ENCODE assay signal across 24 cellular contexts in genomic region chr22:32395107-32395506, GRCh38. TPM values are rescaled to one million over a fixed set of nuclear protein-coding genes. Genes with fewer than 3 reads are reported as not detected.
A peak's percentile ranks its signal among the peaks of the same experiment; 100 is the strongest.
DNase-seq lines count a peak whose midpoint lies in the region; ATAC-seq and TF ChIP-seq lines count a peak whose summit lies in the region.
"Had no signal": no experiment of that assay in that cellular context is flagged by ENCODE, and none has a peak within 500 bp of the region (broad histone marks: within the 10 kb centered on the region; RNA-seq: fewer than 3 reads in every experiment).

No MANE protein-coding gene starts in this region.

- intact Hi-C loops in activated CD8-positive, alpha-beta T cell treated with anti-CD3 and anti-CD28 coated beads for 36 hours (cut with micrococcal nuclease): no loop called here

- DNase-seq in activated CD8-positive, alpha-beta T cell treated with anti-CD3 and anti-CD28 coated beads for 36 hours: no peak
- no peak for DNase-seq in activated CD8-positive, alpha-beta T cell treated with anti-CD3 and anti-CD28 coated beads, Interleukin-2, amount 10 ng/mL, durations not matched to agents 7 days and 5 days
- DNase-seq in stimulated activated naive CD8-positive, alpha-beta T cell treated with anti-CD3 and anti-CD28 coated beads, Interleukin-15, Interleukin-2, amounts not matched to agents 100 U/mL and 50 U/mL, for 24 hours: no peak
- DNase-seq in stimulated activated naive CD8-positive, alpha-beta T cell treated with anti-CD3 and anti-CD28 coated beads, Interleukin-15, amount 100 ng/mL, for 72 hours: no peak
- no peak for DNase-seq in activated naive CD8-positive, alpha-beta T cell treated with anti-CD3 and anti-CD28 coated beads for 36 hours
- DNase-seq: 8988T; Calu3; CD8-positive, alpha-beta memory T cell; GOT3; KBM-7; NCI-H1092; NCI-H1436; NCI-H187 treated with DMSO at 0.1 percent for 48 hours; NCI-H2107; NCI-H446 treated with DMSO at 0.1 percent for 48 hours; NCI-H69; PC-9; RPMI8226; SHP77 had no signal

- H3K36me3 Mint-ChIP-seq in activated CD8-positive, alpha-beta T cell treated with anti-CD3 and anti-CD28 coated beads for 36 hours (ENCODE audit: low read depth): peaks cover 44% of the 10 kb centered on the region
- peaks cover 52% of the 10 kb centered on the region for H3K36me3 Mint-ChIP-seq in activated CD8-positive, alpha-beta T cell treated with anti-CD3 and anti-CD28 coated beads, Interleukin-2, amount 10 ng/mL, durations not matched to agents 7 days and 5 days (ENCODE audit: low read depth)
- H3K36me3 Mint-ChIP-seq in activated naive CD8-positive, alpha-beta T cell treated with anti-CD3 and anti-CD28 coated beads for 36 hours: peaks cover 24% of the 10 kb centered on the region

- H3K4me1 Mint-ChIP-seq in activated CD8-positive, alpha-beta T cell treated with anti-CD3 and anti-CD28 coated beads for 36 hours (ENCODE audit: low read depth): peaks cover 7% of the 10 kb centered on the region
- peaks cover 6% of the 10 kb centered on the region for H3K4me1 Mint-ChIP-seq in activated CD8-positive, alpha-beta T cell treated with anti-CD3 and anti-CD28 coated beads, Interleukin-2, amount 10 ng/mL, durations not matched to agents 7 days and 5 days (ENCODE audit: low read depth)
- H3K4me1 Mint-ChIP-seq in stimulated activated naive CD8-positive, alpha-beta T cell treated with anti-CD3 and anti-CD28 coated beads, Interleukin-15, amount 100 ng/mL, for 72 hours: peaks cover 12% of the 10 kb centered on the region
- H3K4me1 Mint-ChIP-seq in activated naive CD8-positive, alpha-beta T cell treated with anti-CD3 and anti-CD28 coated beads for 36 hours: peaks cover 5% of the 10 kb centered on the region
- H3K4me1 Mint-ChIP-seq: CD8-positive, alpha-beta memory T cell had no signal

- peak overlapping the region; percentile 67 for H3K27ac Mint-ChIP-seq in activated CD8-positive, alpha-beta T cell treated with anti-CD3 and anti-CD28 coated beads for 36 hours
- no peak overlapping the region for H3K27ac Mint-ChIP-seq in activated CD8-positive, alpha-beta T cell treated with anti-CD3 and anti-CD28 coated beads, Interleukin-2, amount 10 ng/mL, durations not matched to agents 7 days and 5 days
- peak overlapping the region in 1 of 2 donors; percentile 72 for H3K27ac Mint-ChIP-seq in stimulated activated naive CD8-positive, alpha-beta T cell treated with anti-CD3 and anti-CD28 coated beads, Interleukin-15, amount 100 ng/mL, for 72 hours
- peak overlapping the region; percentile 57 for H3K27ac Mint-ChIP-seq in activated naive CD8-positive, alpha-beta T cell treated with anti-CD3 and anti-CD28 coated beads for 36 hours

- POLR2A ChIA-PET in activated CD8-positive, alpha-beta T cell treated with anti-CD3 and anti-CD28 coated beads for 36 hours (lab: Charles Lee): no interaction called here
- POLR2A ChIA-PET in activated CD8-positive, alpha-beta T cell treated with anti-CD3 and anti-CD28 coated beads, Interleukin-2, amount 10 ng/mL, durations not matched to agents 7 days and 5 days (lab: Charles Lee): no interaction called here

- TF ChIP-seq CTCF in activated CD8-positive, alpha-beta T cell treated with anti-CD3 and anti-CD28 coated beads for 36 hours (IDR thresholded peaks at IDR 0.05): no peak

- H3K27me3 Mint-ChIP-seq in activated CD8-positive, alpha-beta T cell treated with anti-CD3 and anti-CD28 coated beads for 36 hours: no peaks in the 10 kb centered on the region
- H3K27me3 Mint-ChIP-seq in activated CD8-positive, alpha-beta T cell treated with anti-CD3 and anti-CD28 coated beads, Interleukin-2, amount 10 ng/mL, durations not matched to agents 7 days and 5 days (ENCODE audit: low read depth): no peaks in the 10 kb centered on the region
- H3K27me3 Mint-ChIP-seq in stimulated activated naive CD8-positive, alpha-beta T cell treated with anti-CD3 and anti-CD28 coated beads, Interleukin-15, amount 100 ng/mL, for 72 hours: no peaks in the 10 kb centered on the region
- H3K27me3 Mint-ChIP-seq in activated naive CD8-positive, alpha-beta T cell treated with anti-CD3 and anti-CD28 coated beads for 36 hours: no peaks in the 10 kb centered on the region
- H3K27me3 Mint-ChIP-seq: CD8-positive, alpha-beta memory T cell had no signal

- H3K9me3 Mint-ChIP-seq in activated CD8-positive, alpha-beta T cell treated with anti-CD3 and anti-CD28 coated beads for 36 hours: no peaks in the 10 kb centered on the region
- no peaks in the 10 kb centered on the region for H3K9me3 Mint-ChIP-seq in activated CD8-positive, alpha-beta T cell treated with anti-CD3 and anti-CD28 coated beads, Interleukin-2, amount 10 ng/mL, durations not matched to agents 7 days and 5 days (ENCODE audit: insufficient read depth)
- no peaks in the 10 kb centered on the region for H3K9me3 Mint-ChIP-seq in stimulated activated naive CD8-positive, alpha-beta T cell treated with anti-CD3 and anti-CD28 coated beads, Interleukin-15, amount 100 ng/mL, for 72 hours
- no peaks in the 10 kb centered on the region for H3K9me3 Mint-ChIP-seq in activated naive CD8-positive, alpha-beta T cell treated with anti-CD3 and anti-CD28 coated beads for 36 hours
- H3K9me3 Mint-ChIP-seq: CD8-positive, alpha-beta memory T cell had no signal

- CTCF ChIA-PET in activated CD8-positive, alpha-beta T cell treated with anti-CD3 and anti-CD28 coated beads for 36 hours (lab: Charles Lee): interaction anchor here (1.0 kb wide), 1 partner anchor 80 kb away, joined by 3 read pairs; no protein-coding TSS in a partner anchor
- CTCF ChIA-PET in activated CD8-positive, alpha-beta T cell treated with anti-CD3 and anti-CD28 coated beads, Interleukin-2, amount 10 ng/mL, durations not matched to agents 7 days and 5 days (lab: Charles Lee): interaction anchor here (1.7 kb wide), 1 partner anchor 16 kb away, joined by 4 read pairs; no protein-coding TSS in a partner anchor

- ATAC-seq in activated CD8-positive, alpha-beta T cell treated with anti-CD3 and anti-CD28 coated beads for 36 hours: peak; percentile 65
- ATAC-seq in activated CD8-positive, alpha-beta T cell treated with anti-CD3 and anti-CD28 coated beads, Interleukin-2, amount 10 ng/mL, durations not matched to agents 7 days and 5 days: no peak
- ATAC-seq in stimulated activated naive CD8-positive, alpha-beta T cell treated with anti-CD3 and anti-CD28 coated beads, Interleukin-15, Interleukin-2, amounts not matched to agents 100 U/mL and 50 U/mL, for 24 hours: peak; percentile 72
- no peak for ATAC-seq in stimulated activated naive CD8-positive, alpha-beta T cell treated with anti-CD3 and anti-CD28 coated beads, Interleukin-15, amount 100 ng/mL, for 72 hours
- ATAC-seq in HG02642 (IDR thresholded peaks at IDR 0.05; ENCODE audit: poor library complexity, unreplicated experiment) (no peak), GM18858 (IDR thresholded peaks at IDR 0.05; ENCODE audit: unreplicated experiment) (no peak)
- ATAC-seq: HCT116 had no signal

- H3K4me3 Mint-ChIP-seq in activated CD8-positive, alpha-beta T cell treated with anti-CD3 and anti-CD28 coated beads for 36 hours: no peak overlapping the region
- no peak overlapping the region for H3K4me3 Mint-ChIP-seq in activated CD8-positive, alpha-beta T cell treated with anti-CD3 and anti-CD28 coated beads, Interleukin-2, amount 10 ng/mL, durations not matched to agents 7 days and 5 days
- H3K4me3 Mint-ChIP-seq in stimulated activated naive CD8-positive, alpha-beta T cell treated with anti-CD3 and anti-CD28 coated beads, Interleukin-15, amount 100 ng/mL, for 72 hours: no peak overlapping the region
- H3K4me3 Mint-ChIP-seq in activated naive CD8-positive, alpha-beta T cell treated with anti-CD3 and anti-CD28 coated beads for 36 hours: no peak overlapping the region
- H3K4me3 Mint-ChIP-seq: CD8-positive, alpha-beta memory T cell had no signal

RNA-seq across cellular contexts. Expression of gene RTCB, which starts 16.9 kb away (rescaled TPM):
- total RNA-seq in activated CD8-positive, alpha-beta T cell treated with anti-CD3 and anti-CD28 coated beads for 36 hours: 10 to 100 TPM; 77.9 to 82.7 TPM
- total RNA-seq in activated CD8-positive, alpha-beta T cell treated with anti-CD3 and anti-CD28 coated beads, Interleukin-2, amount 10 ng/mL, durations not matched to agents 7 days and 5 days: 10 to 100 TPM; 59.0 to 60.2 TPM
- 100 to 1,000 TPM; 102 to 105 TPM for total RNA-seq in activated naive CD8-positive, alpha-beta T cell treated with anti-CD3 and anti-CD28 coated beads for 36 hours

RNA-seq across cellular contexts. Expression of gene RFPL3, which starts 37.4 kb away (rescaled TPM):
- total RNA-seq in activated CD8-positive, alpha-beta T cell treated with anti-CD3 and anti-CD28 coated beads for 36 hours: not detected
- total RNA-seq in activated CD8-positive, alpha-beta T cell treated with anti-CD3 and anti-CD28 coated beads, Interleukin-2, amount 10 ng/mL, durations not matched to agents 7 days and 5 days: not detected
- total RNA-seq in activated naive CD8-positive, alpha-beta T cell treated with anti-CD3 and anti-CD28 coated beads for 36 hours: not detected
- total RNA-seq: Calu3; CD8-positive, alpha-beta memory T cell; Daoy; HT1080; PC-9 had no signal

Comparison
In these comparisons a context has a peak if more than half of its experiments do, and no peak if none do; other contexts are left out.
1. ATAC-seq: peak in activated CD8-positive, alpha-beta T cell treated with anti-CD3 and anti-CD28 coated beads for 36 hours (single experiment) and stimulated activated naive CD8-positive, alpha-beta T cell treated with anti-CD3 and anti-CD28 coated beads, Interleukin-15, Interleukin-2, amounts not matched to agents 100 U/mL and 50 U/mL, for 24 hours (single experiment); none in activated CD8-positive, alpha-beta T cell treated with anti-CD3 and anti-CD28 coated beads, Interleukin-2, amount 10 ng/mL, durations not matched to agents 7 days and 5 days (single experiment), stimulated activated naive CD8-positive, alpha-beta T cell treated with anti-CD3 and anti-CD28 coated beads, Interleukin-15, amount 100 ng/mL, for 72 hours (single experiment), HG02642 (single experiment) and GM18858 (single experiment).